19 cellular contexts compared by ENCODE assay signal in genomic region chr1:89254658-89255287, GRCh38. TPM values are rescaled to one million over a fixed set of nuclear protein-coding genes. Genes with fewer than 3 reads are reported as not detected.
DNase-seq lines count a peak whose midpoint lies in the region; ATAC-seq, FAIRE-seq and TF ChIP-seq lines count a peak whose summit lies in the region.
"Had no signal": no experiment of that assay in that cellular context is flagged by ENCODE, and none has a peak within 500 bp of the region (broad histone marks: within the 10 kb centered on the region; RNA-seq: fewer than 3 reads in every experiment).

No MANE protein-coding gene starts in this region.

- no peaks in the 10 kb centered on the region for H3K9me1 ChIP-seq in endothelial cell of umbilical vein (replicated peaks; ENCODE audit: control insufficient read depth, extremely low read depth, insufficient read depth, low read length)

- no peak for ATAC-seq in HG02885 (IDR thresholded peaks at IDR 0.05; ENCODE audit: poor library complexity, unreplicated experiment)
- ATAC-seq in HG03442 (IDR thresholded peaks at IDR 0.05; ENCODE audit: unreplicated experiment) = no peak
- ATAC-seq: left lobe of liver had no signal

- H3K4me3 ChIP-seq in endothelial cell of umbilical vein (replicated peaks in 1 of 3; ENCODE audit: insufficient read depth in 1 of 3, low read depth in 1 of 3, low read length in 3 of 3) = no peak overlapping the region
- H3K4me3 ChIP-seq: smooth muscle cell, suprapubic skin had no signal

- TF ChIP-seq POLR2A in endothelial cell of umbilical vein (IDR thresholded peaks at IDR 0.05; ENCODE audit: low read depth, low read length) = no peak

- BruUV-seq in endothelial cell of umbilical vein (replicated peaks; lab: Mats Ljungman, UMichigan) = no TSS peak

- no peak for TF ChIP-seq CTCF in endothelial cell of umbilical vein (IDR thresholded peaks at IDR 0.05; ENCODE audit: extremely low read depth in 1 of 2, insufficient read depth in 1 of 2, low read depth in 1 of 2, low read length in 2 of 2)

- intact Hi-C loops in endothelial cell of umbilical vein (cut with micrococcal nuclease) = no loop called here

- H3K9ac ChIP-seq in endothelial cell of umbilical vein (replicated peaks; ENCODE audit: extremely low read depth, insufficient read depth, low read length) = no peak overlapping the region

- H3K9me3 ChIP-seq in endothelial cell of umbilical vein (replicated peaks; ENCODE audit: control insufficient read depth, insufficient read depth, low read length) = no peaks in the 10 kb centered on the region
- H3K9me3 ChIP-seq: BE2C, suprapubic skin had no signal

- H3K79me2 ChIP-seq in endothelial cell of umbilical vein (ENCODE audit: control insufficient read depth, insufficient read depth, low read length) = no peaks in the 10 kb centered on the region

- CTCF ChIA-PET in endothelial cell of umbilical vein (lab: Charles Lee) = no interaction called here

- H4K20me1 ChIP-seq in endothelial cell of umbilical vein (replicated peaks; ENCODE audit: control insufficient read depth, extremely low read depth, insufficient read depth, low read length) = no peaks in the 10 kb centered on the region

- no peaks in the 10 kb centered on the region for H3K36me3 ChIP-seq in endothelial cell of umbilical vein (ENCODE audit: control insufficient read depth in 2 of 2, extremely low read depth in 1 of 2, insufficient read depth in 2 of 2, low read length in 2 of 2)
- H3K36me3 ChIP-seq: BE2C, suprapubic skin, WERI-Rb-1 had no signal

- dilution Hi-C loops in endothelial cell of umbilical vein (cut with MboI; ENCODE audit: extremely low pct_ligation_motif_present, low sequenced_read_pairs) = no loop called here

- no peak overlapping the region for H2AFZ ChIP-seq in endothelial cell of umbilical vein (ENCODE audit: low read depth, low read length)

- H3K4me1 ChIP-seq in endothelial cell of umbilical vein (ENCODE audit: control insufficient read depth, extremely low read depth, insufficient read depth, low read length) = no peaks in the 10 kb centered on the region
- H3K4me1 ChIP-seq: BE2C had no signal

- H3K4me2 ChIP-seq in endothelial cell of umbilical vein (ENCODE audit: insufficient read depth, low read length) = no peak overlapping the region
- H3K4me2 ChIP-seq: smooth muscle cell had no signal

- peak; percentile 72 for FAIRE-seq in endothelial cell of umbilical vein (lab: Jason Lieb, UNC)

- DNase-seq in COR-L47 (lab: John Stamatoyannopoulos, UW) (peak; percentile 96), NCI-H1092 (lab: John Stamatoyannopoulos, UW) (peak; percentile 64), NCI-H446 treated with DMSO at 0.1 percent for 48 hours (lab: John Stamatoyannopoulos, UW) (peak; percentile 98), endothelial cell of umbilical vein (ENCODE audit: low read depth, low spot score) (peak; percentile 60), DMS114 treated with DMSO at 0.1 percent for 48 hours (lab: John Stamatoyannopoulos, UW; ENCODE audit: unreplicated experiment) (no peak)
- no peak for DNase-seq in activated naive CD4-positive, alpha-beta T cell treated with Interleukin-2 at 50 U/mL for 16 hours
- DNase-seq: activated CD8-positive, alpha-beta memory T cell treated with anti-CD3 and anti-CD28 coated beads, Interleukin-2, amount 50 U/mL, for 4 hours; amniotic stem cell; BE2C; effector memory CD4-positive, alpha-beta T cell; KBM-7; NK-92 treated with Interleukin-12 subunit alpha and Interleukin-12 subunit beta, amount 100 ng/mL, for 24 hours; WERI-Rb-1 had no signal

- no peak overlapping the region for H3K27ac ChIP-seq in endothelial cell of umbilical vein (ENCODE audit: insufficient read depth, low read depth, low read length)
- H3K27ac ChIP-seq: suprapubic skin, WERI-Rb-1 had no signal

- peaks cover 0 to 1% of the 10 kb centered on the region in 2 experiments for H3K27me3 ChIP-seq in endothelial cell of umbilical vein (ENCODE audit: control insufficient read depth in 2 of 2, insufficient read depth in 2 of 2, low read length in 2 of 2)
- H3K27me3 ChIP-seq: BE2C, suprapubic skin had no signal

- POLR2A ChIA-PET in endothelial cell of umbilical vein (lab: Charles Lee) = no interaction called here

TF ChIP-seq in endothelial cell of umbilical vein, 7 proteins besides CTCF, POLR2A, EP300 and RAD21:
- TF ChIP-seq MAX (IDR thresholded peaks at IDR 0.05; ENCODE audit: insufficient read depth, insufficient read length) (no peak), GATA2 (IDR thresholded peaks at IDR 0.05; ENCODE audit: insufficient read depth, insufficient read length, low read depth, low read length) (no peak)

RNA-seq across cellular contexts. Expression of gene GBP5, which starts 17.9 kb away (rescaled TPM):
- 0.31 TPM in 1 of 2 replicates, not detected in the other for total RNA-seq in endothelial cell of umbilical vein
- polyA plus RNA-seq in endothelial cell of umbilical vein = not detected in 2 replicates
- polyA plus RNA-seq in endothelial cell of umbilical vein (2011; cell fraction: cytosol; rRNA removed) = not detected in 2 replicates
- polyA plus RNA-seq in endothelial cell of umbilical vein (2011; cell fraction: nucleus; rRNA removed) = 0.05 TPM in 1 of 2 replicates, not detected in the other
- 0.11 TPM in 1 of 2 replicates, not detected in the other for polyA plus RNA-seq in endothelial cell of umbilical vein (2012)
- polyA minus RNA-seq in endothelial cell of umbilical vein = not detected in 2 replicates
- polyA minus RNA-seq in endothelial cell of umbilical vein (2011; cell fraction: cytosol; rRNA and poly(A)+ RNA removed) = not detected
- polyA minus RNA-seq in endothelial cell of umbilical vein (2011; cell fraction: nucleus; rRNA and poly(A)+ RNA removed) = not detected in 2 replicates
- total RNA-seq: smooth muscle cell had no signal
- polyA plus RNA-seq: neural cell, smooth muscle cell had no signal

RNA-seq across cellular contexts. Expression of gene GBP4, which starts 56.0 kb away (rescaled TPM):
- 1.7 and 7.6 TPM in 2 replicates for total RNA-seq in endothelial cell of umbilical vein
- 1.7 and 1.9 TPM in 2 replicates for polyA plus RNA-seq in endothelial cell of umbilical vein
- polyA plus RNA-seq in endothelial cell of umbilical vein (2011; cell fraction: cytosol; rRNA removed) = 1.0 and 1.6 TPM in 2 replicates
- 0.97 and 1.2 TPM in 2 replicates for polyA plus RNA-seq in endothelial cell of umbilical vein (2011; cell fraction: nucleus; rRNA removed)
- 0.20 TPM in 1 of 2 replicates, not detected in the other for polyA plus RNA-seq in endothelial cell of umbilical vein (2012)
- polyA minus RNA-seq in endothelial cell of umbilical vein = 2.8 and 3.3 TPM in 2 replicates
- polyA minus RNA-seq in endothelial cell of umbilical vein (2011; cell fraction: cytosol; rRNA and poly(A)+ RNA removed) = not detected
- 0.58 and 1.4 TPM in 2 replicates for polyA minus RNA-seq in endothelial cell of umbilical vein (2011; cell fraction: nucleus; rRNA and poly(A)+ RNA removed)
- polyA plus RNA-seq: neural cell had no signal

Comparison
In these comparisons a context has a peak if more than half of its experiments do, and no peak if none do; other contexts are left out.
1. DNase-seq: peak in COR-L47 (single experiment), NCI-H1092 (single experiment), NCI-H446 treated with DMSO at 0.1 percent for 48 hours (single experiment) and endothelial cell of umbilical vein (single experiment); none in activated naive CD4-positive, alpha-beta T cell treated with Interleukin-2 at 50 U/mL for 16 hours (single experiment) and DMS114 treated with DMSO at 0.1 percent for 48 hours (single experiment).